8 cellular contexts compared by ENCODE assay signal in the genomic region with DNA sequence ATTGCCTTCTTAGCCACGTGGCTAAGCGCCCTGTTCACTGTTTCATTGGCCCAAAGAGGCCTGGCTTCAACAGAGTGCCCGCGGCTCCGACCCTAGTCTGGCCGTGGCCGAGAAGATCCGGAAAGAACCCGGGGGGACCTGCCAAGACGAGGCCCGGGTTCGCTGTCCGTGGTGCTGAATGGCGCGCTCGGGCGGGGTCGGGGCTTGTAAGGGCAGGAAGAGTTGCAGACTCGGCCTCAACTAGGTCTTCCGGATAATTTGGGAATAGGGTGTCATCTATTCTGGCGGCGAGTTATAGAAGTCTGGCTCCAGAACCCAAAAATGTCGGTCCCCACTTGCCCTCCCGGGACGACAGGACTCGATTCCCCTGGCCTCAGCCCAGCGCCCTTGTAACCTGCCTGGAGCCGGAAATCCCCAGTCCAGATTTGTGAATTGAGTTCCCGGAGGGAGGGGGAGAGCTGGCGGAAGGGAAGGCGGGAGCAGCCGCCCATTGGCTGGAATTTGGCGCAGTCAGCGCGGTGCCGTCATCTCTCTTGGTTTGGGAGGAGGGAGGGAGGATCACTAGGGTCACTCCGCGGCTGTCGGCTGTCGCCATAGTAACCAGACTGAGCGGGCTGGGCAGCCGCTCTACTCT. TPM values are rescaled to one million over a fixed set of nuclear protein-coding genes. Genes with fewer than 3 reads are reported as not detected.
DNase-seq lines count a peak whose midpoint lies in the region; ATAC-seq and TF ChIP-seq lines count a peak whose summit lies in the region.
"Had no signal": no experiment of that assay in that cellular context is flagged by ENCODE, and none has a peak within 500 bp of the region (broad histone marks: within the 10 kb centered on the region; RNA-seq: fewer than 3 reads in every experiment).

No MANE protein-coding gene starts in this region.

- H3K4me1 ChIP-seq in HAP-1: peaks cover 9% of the 10 kb centered on the region
- peaks cover 27% of the 10 kb centered on the region for H3K4me1 ChIP-seq in neural progenitor cell

- peaks cover 26% of the 10 kb centered on the region for H4K20me1 ChIP-seq in neural progenitor cell (ENCODE audit: low read depth)

- H3K27me3 ChIP-seq in HAP-1 (ENCODE audit: low read depth): peaks cover 19% of the 10 kb centered on the region
- peaks cover 67% of the 10 kb centered on the region for H3K27me3 ChIP-seq in neural progenitor cell

- H3K9me3 Mint-ChIP-seq in neural progenitor cell: no peaks in the 10 kb centered on the region

- H3K79me2 ChIP-seq in neural progenitor cell (ENCODE audit: low read depth): no peaks in the 10 kb centered on the region

- TF ChIP-seq CTCF in fibroblast of villous mesenchyme (IDR thresholded peaks at IDR 0.05; ENCODE audit: insufficient read depth, low read depth, low read length): no peak
- no peak for TF ChIP-seq CTCF in neural progenitor cell (IDR thresholded peaks at IDR 0.05)

- peaks cover 15% of the 10 kb centered on the region for H3F3A ChIP-seq in neural progenitor cell (ENCODE audit: low read depth)

- H3K4me1 Mint-ChIP-seq in neural progenitor cell: peaks cover 40% of the 10 kb centered on the region

- H3K27ac Mint-ChIP-seq in neural progenitor cell: peak overlapping the region; percentile 96

- H3K27ac ChIP-seq in neural progenitor cell: no peak overlapping the region

- H3K36me3 ChIP-seq in HAP-1 (replicated peaks) (no peaks in the 10 kb centered on the region), neural progenitor cell (no peaks in the 10 kb centered on the region)

- H3K9ac ChIP-seq in neural progenitor cell: no peak overlapping the region

- peaks cover 54% of the 10 kb centered on the region for H3K27me3 Mint-ChIP-seq in neural progenitor cell (ENCODE audit: insufficient read depth, low read depth)

- in situ Hi-C loops in HAP-1 (cut with MboI; ENCODE audit: low sequenced_read_pairs): no loop called here

- H3K4me3 ChIP-seq in HAP-1: peak overlapping the region; percentile 31
- H3K4me3 ChIP-seq in fibroblast of villous mesenchyme (ENCODE audit: low read depth, low read length): peak overlapping the region; percentile 14
- H3K4me3 ChIP-seq in neural progenitor cell: peak overlapping the region; percentile 56

- peak overlapping the region; percentile 77 for H3K4me2 ChIP-seq in neural progenitor cell

- DNase-seq in HAP-1 (ENCODE audit: low spot score in 2 of 2) (peak; percentile 88 to 93), NCI-H446 (lab: John Stamatoyannopoulos, UW) (peak; percentile 82 to 93), activated T-cell treated with anti-CD3 and anti-CD28 coated beads for 4 hours (peak; percentile 43), fibroblast of villous mesenchyme (ENCODE audit: low read depth) (peak; percentile 66), neural progenitor cell (ENCODE audit: low spot score) (peak; percentile 98), GM19240 (ENCODE audit: insufficient read length, low spot score) (no peak)

- ATAC-seq in GM21360 (IDR thresholded peaks at IDR 0.05; ENCODE audit: unreplicated experiment): no peak

- H3K4me3 Mint-ChIP-seq in neural progenitor cell: peak overlapping the region; percentile 86

- H3K36me3 Mint-ChIP-seq in neural progenitor cell: peaks cover 2% of the 10 kb centered on the region

- no peak overlapping the region for H2AFZ ChIP-seq in neural progenitor cell (replicated peaks)

- no peaks in the 10 kb centered on the region for H3K9me3 ChIP-seq in HAP-1
- H3K9me3 ChIP-seq in neural progenitor cell (ENCODE audit: low read depth): no peaks in the 10 kb centered on the region

RNA-seq across cellular contexts. Expression of a gene that starts 3.5 kb away (rescaled TPM):
- total RNA-seq in fibroblast of villous mesenchyme (not detected in 2 replicates), neural progenitor cell (ENCODE audit: low replicate concordance) (0.09 TPM in 1 of 2 replicates, not detected in the other)

RNA-seq across cellular contexts. Expression of a gene that starts 22.0 kb away (rescaled TPM):
- not detected in 2 replicates for total RNA-seq in fibroblast of villous mesenchyme
- total RNA-seq in neural progenitor cell (ENCODE audit: low replicate concordance): not detected in 2 replicates
- total RNA-seq: urinary bladder had no signal

RNA-seq across cellular contexts. Expression of a gene that starts 30.2 kb away (rescaled TPM):
- total RNA-seq in fibroblast of villous mesenchyme (1.3 TPM in 1 of 2 replicates, not detected in the other), neural progenitor cell (ENCODE audit: low replicate concordance) (not detected in 2 replicates)
- total RNA-seq: urinary bladder had no signal
